Comparison of ENCODE assay signal across 27 cellular contexts in the genomic region with DNA sequence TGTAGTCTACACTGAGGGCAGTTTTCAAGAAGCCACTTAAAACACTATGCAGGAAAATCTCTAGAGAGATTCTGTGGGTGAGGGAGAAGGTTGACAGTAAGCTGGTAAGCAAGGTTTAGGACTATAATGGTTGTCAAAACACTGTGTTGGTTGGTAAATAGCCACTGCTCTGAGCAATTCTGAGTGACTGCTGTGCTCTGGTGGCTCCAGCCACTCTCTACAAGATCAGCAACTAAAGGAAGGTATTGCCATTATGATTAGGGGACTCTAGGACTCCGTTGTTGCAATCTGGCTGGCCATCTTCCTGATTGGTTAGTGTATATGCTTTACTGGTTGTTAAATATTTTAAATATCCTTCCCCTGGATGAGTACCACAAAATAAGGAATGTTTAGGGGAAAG. TPM values are rescaled to one million over a fixed set of nuclear protein-coding genes. Genes with fewer than 3 reads are reported as not detected.
DNase-seq lines count a peak whose midpoint lies in the region; ATAC-seq and TF ChIP-seq lines count a peak whose summit lies in the region.
"Had no signal": no experiment of that assay in that cellular context is flagged by ENCODE, and none has a peak within 500 bp of the region (broad histone marks: within the 10 kb centered on the region; RNA-seq: fewer than 3 reads in every experiment).

No MANE protein-coding gene starts in this region.

- no peaks in the 10 kb centered on the region for H3K79me2 ChIP-seq in SK-N-SH (ENCODE audit: insufficient read depth)

- H3K4me2 ChIP-seq in SK-N-SH: no peak overlapping the region

- CTCF ChIA-PET in SK-N-SH (lab: Yijun Ruan, JAX): interaction anchor here (0.8 to 1.0 kb wide), 3 partner anchors 13 to 132 kb away, joined by 3 read pairs; no protein-coding TSS in a partner anchor

- no peaks in the 10 kb centered on the region for H3K9me2 ChIP-seq in SK-N-SH

- no peak overlapping the region for H3K27ac ChIP-seq in SK-N-SH (ENCODE audit: low read depth in 2 of 2, low read length in 1 of 2)
- no peak overlapping the region for H3K27ac ChIP-seq in WERI-Rb-1
- no peak overlapping the region for H3K27ac ChIP-seq in gastroesophageal sphincter
- H3K27ac ChIP-seq: RWPE1, SK-N-MC, tibial artery had no signal

- no peak overlapping the region for H3K9ac ChIP-seq in SK-N-SH

- POLR2A ChIA-PET in SK-N-SH (lab: Yijun Ruan, JAX): no interaction called here

- TF ChIP-seq CTCF in SK-N-SH (IDR thresholded peaks at IDR 0.05) (no peak), WERI-Rb-1 (IDR thresholded peaks at IDR 0.05; ENCODE audit: low read depth, low read length) (0 out of 2 replicates have a peak, but pooled peaks have one; percentile 13), gastroesophageal sphincter (IDR thresholded peaks at IDR 0.05) (no peak)

- TF ChIP-seq EP300 in SK-N-SH (IDR thresholded peaks at IDR 0.05; ENCODE audit: borderline replicate concordance in 1 of 2, low read depth in 1 of 2, low read length in 1 of 2) (no peak), gastroesophageal sphincter (IDR thresholded peaks at IDR 0.05) (no peak)

- H3F3A ChIP-seq in SK-N-SH (replicated peaks; ENCODE audit: insufficient read depth): no peaks in the 10 kb centered on the region

- H3K9me3 ChIP-seq in SK-N-SH (no peaks in the 10 kb centered on the region), WERI-Rb-1 (ENCODE audit: severe bottlenecking) (no peaks in the 10 kb centered on the region), gastroesophageal sphincter (peaks cover 0 to 4% (median 0%) of the 10 kb centered on the region in 3 donors)

- no peak for TF ChIP-seq POLR2A in gastroesophageal sphincter (IDR thresholded peaks at IDR 0.05)

- ATAC-seq in SK-N-SH treated with all-trans-retinoic acid at 6 μM for 48 hours: no peak
- ATAC-seq in left lobe of liver: peak; percentile 97
- ATAC-seq in gastroesophageal sphincter: no peak
- ATAC-seq in GM21360 (IDR thresholded peaks at IDR 0.05; ENCODE audit: unreplicated experiment): no peak
- ATAC-seq in HG03520 (IDR thresholded peaks at IDR 0.05; ENCODE audit: unreplicated experiment): no peak
- ATAC-seq: T-helper 17 cell had no signal

- no peak overlapping the region for H3K4me3 ChIP-seq in SK-N-SH (ENCODE audit: low read depth in 2 of 2, low read length in 1 of 2)
- H3K4me3 ChIP-seq in WERI-Rb-1 (ENCODE audit: low read depth, low read length): no peak overlapping the region
- no peak overlapping the region for H3K4me3 ChIP-seq in gastroesophageal sphincter
- H3K4me3 ChIP-seq: lung, SK-N-MC, tibial artery had no signal

- 7% methylated on average over 1 of the region's 1 CpG for WGBS in SK-N-SH (ENCODE audit: low lambda C conversion rate)
- WGBS in gastroesophageal sphincter (ENCODE audit: low coverage in 1 of 2), 2 donors: 58% methylated on average over 1 of the region's 1 CpG; no CpG with 5 or more reads in 1 of the 2 donors

- peaks cover 0 to 2% of the 10 kb centered on the region in 2 experiments; a peak in 1 of 4 replicates for H3K4me1 ChIP-seq in SK-N-SH (ENCODE audit: control insufficient read depth in 1 of 2, insufficient read depth in 2 of 2, low read depth in 1 of 2, low read length in 1 of 2)
- H3K4me1 ChIP-seq in gastroesophageal sphincter: peaks cover 0 to 5% (median 0%) of the 10 kb centered on the region in 3 donors

- H3K27me3 ChIP-seq in SK-N-SH (ENCODE audit: insufficient read depth) (no peaks in the 10 kb centered on the region; the same call in 1 of the 2 replicates), WERI-Rb-1 (ENCODE audit: insufficient read depth, low read depth, severe bottlenecking) (no peaks in the 10 kb centered on the region), gastroesophageal sphincter (no peaks in the 10 kb centered on the region)

- no peaks in the 10 kb centered on the region for H4K20me1 ChIP-seq in SK-N-SH (ENCODE audit: insufficient read depth)

- TF ChIP-seq RAD21 in SK-N-SH (IDR thresholded peaks at IDR 0.05; ENCODE audit: low read length): peak; percentile 19; the same call in 1 of the 2 replicates

- H3K36me3 ChIP-seq in SK-N-SH (replicated peaks in 1 of 2; ENCODE audit: control insufficient read depth in 1 of 2, insufficient read depth in 2 of 2, low read length in 1 of 2): no peaks in the 10 kb centered on the region
- H3K36me3 ChIP-seq in WERI-Rb-1: no peaks in the 10 kb centered on the region
- no peaks in the 10 kb centered on the region for H3K36me3 ChIP-seq in gastroesophageal sphincter
- H3K36me3 ChIP-seq: tibial artery had no signal

- H2AFZ ChIP-seq in SK-N-SH (ENCODE audit: low read depth): no peak overlapping the region

- DNase-seq in SK-N-SH (no peak), WERI-Rb-1 (no peak), left lobe of liver (ENCODE audit: low spot score) (no peak), NOMO-1 treated with DMSO at 0.1 percent for 48 hours (lab: John Stamatoyannopoulos, UW; ENCODE audit: unreplicated experiment) (no peak)
- DNase-seq: activated CD8-positive, alpha-beta memory T cell treated with anti-CD3 and anti-CD28 coated beads for 24 hours; activated effector memory CD4-positive, alpha-beta T cell treated with anti-CD3 and anti-CD28 coated beads, Interleukin-2, amount 50 U/mL, for 16 hours; CD8-positive, alpha-beta memory T cell; dermis blood vessel endothelial cell; DMS79; GF-D8; glutamatergic neuron; NCI-H1048; NCI-H187; NCI-H2171 treated with DMSO at 0.1 percent for 48 hours; NCI-H524 treated with DMSO at 0.1 percent for 48 hours; retina; small intestine; stimulated activated CD8-positive, alpha-beta memory T cell treated with anti-CD3 and anti-CD28 coated beads, Interleukin-4, amount 100 ng/mL, for 48 hours; T-helper 17 cell; tibial artery had no signal

TF ChIP-seq in SK-N-SH, 30 proteins besides CTCF, POLR2A, EP300 and RAD21 (continues in another document):
- TF ChIP-seq TAF1 (IDR thresholded peaks at IDR 0.05; ENCODE audit: borderline replicate concordance, low read depth, low read length) (no peak), YY1 (IDR thresholded peaks at IDR 0.05; ENCODE audit: low read depth) (no peak), CHD2 (IDR thresholded peaks at IDR 0.05; ENCODE audit: low read length, partially characterized antibody) (no peak), MEF2A (IDR thresholded peaks at IDR 0.05; ENCODE audit: borderline replicate concordance, low read depth) (no peak), MXI1 (IDR thresholded peaks at IDR 0.05; ENCODE audit: low read depth, low read length) (no peak)
- TF ChIP-seq, protein P1, sequence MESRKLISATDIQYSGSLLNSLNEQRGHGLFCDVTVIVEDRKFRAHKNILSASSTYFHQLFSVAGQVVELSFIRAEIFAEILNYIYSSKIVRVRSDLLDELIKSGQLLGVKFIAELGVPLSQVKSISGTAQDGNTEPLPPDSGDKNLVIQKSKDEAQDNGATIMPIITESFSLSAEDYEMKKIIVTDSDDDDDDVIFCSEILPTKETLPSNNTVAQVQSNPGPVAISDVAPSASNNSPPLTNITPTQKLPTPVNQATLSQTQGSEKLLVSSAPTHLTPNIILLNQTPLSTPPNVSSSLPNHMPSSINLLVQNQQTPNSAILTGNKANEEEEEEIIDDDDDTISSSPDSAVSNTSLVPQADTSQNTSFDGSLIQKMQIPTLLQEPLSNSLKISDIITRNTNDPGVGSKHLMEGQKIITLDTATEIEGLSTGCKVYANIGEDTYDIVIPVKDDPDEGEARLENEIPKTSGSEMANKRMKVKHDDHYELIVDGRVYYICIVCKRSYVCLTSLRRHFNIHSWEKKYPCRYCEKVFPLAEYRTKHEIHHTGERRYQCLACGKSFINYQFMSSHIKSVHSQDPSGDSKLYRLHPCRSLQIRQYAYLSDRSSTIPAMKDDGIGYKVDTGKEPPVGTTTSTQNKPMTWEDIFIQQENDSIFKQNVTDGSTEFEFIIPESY (IDR thresholded peaks at IDR 0.05; ENCODE audit: borderline replicate concordance, low read depth): no peak

TF ChIP-seq in SK-N-SH treated with all-trans-retinoic acid at 6 μM for 48 hours, 23 proteins besides CTCF, POLR2A, EP300 and RAD21 (continues in another document):
- no peak for TF ChIP-seq TOX (CRISPR knock-in tag; IDR thresholded peaks at IDR 0.05; ENCODE audit: borderline replicate concordance)
- TF ChIP-seq CSDC2 (CRISPR knock-in tag; IDR thresholded peaks at IDR 0.05): no peak
- no peak for TF ChIP-seq SNAI2 (CRISPR knock-in tag; IDR thresholded peaks at IDR 0.05)
- TF ChIP-seq, protein P2, sequence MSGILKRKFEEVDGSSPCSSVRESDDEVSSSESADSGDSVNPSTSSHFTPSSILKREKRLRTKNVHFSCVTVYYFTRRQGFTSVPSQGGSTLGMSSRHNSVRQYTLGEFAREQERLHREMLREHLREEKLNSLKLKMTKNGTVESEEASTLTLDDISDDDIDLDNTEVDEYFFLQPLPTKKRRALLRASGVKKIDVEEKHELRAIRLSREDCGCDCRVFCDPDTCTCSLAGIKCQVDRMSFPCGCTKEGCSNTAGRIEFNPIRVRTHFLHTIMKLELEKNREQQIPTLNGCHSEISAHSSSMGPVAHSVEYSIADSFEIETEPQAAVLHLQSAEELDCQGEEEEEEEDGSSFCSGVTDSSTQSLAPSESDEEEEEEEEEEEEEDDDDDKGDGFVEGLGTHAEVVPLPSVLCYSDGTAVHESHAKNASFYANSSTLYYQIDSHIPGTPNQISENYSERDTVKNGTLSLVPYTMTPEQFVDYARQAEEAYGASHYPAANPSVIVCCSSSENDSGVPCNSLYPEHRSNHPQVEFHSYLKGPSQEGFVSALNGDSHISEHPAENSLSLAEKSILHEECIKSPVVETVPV (CRISPR knock-in tag; IDR thresholded peaks at IDR 0.05): no peak

RNA-seq across cellular contexts. Expression of a gene that starts 5.5 kb away (rescaled TPM):
- polyA plus RNA-seq in SK-N-SH (2012; rRNA removed): 1.8 and 2.5 TPM in 2 replicates
- 1.9 and 2.7 TPM in 2 replicates for polyA plus RNA-seq in SK-N-SH (2012; cell fraction: cytosol; rRNA removed)
- polyA plus RNA-seq in SK-N-SH (2012; cell fraction: nucleus; rRNA removed): 2.3 and 5.4 TPM in 2 replicates
- total RNA-seq in left lobe of liver: 3.3 TPM
- total RNA-seq in gastroesophageal sphincter: 1 to 10 TPM; 1.1 to 6.2 (median 4.0) TPM
- total RNA-seq: CD8-positive, alpha-beta memory T cell had no signal
- polyA plus RNA-seq: CD8-positive, alpha-beta memory T cell had no signal

RNA-seq across cellular contexts. Expression of a gene that starts 32.4 kb away (rescaled TPM):
- 81.3 and 82.6 TPM in 2 replicates for polyA plus RNA-seq in SK-N-SH (2012; rRNA removed)
- polyA plus RNA-seq in SK-N-SH (2012; cell fraction: cytosol; rRNA removed): 108 TPM in 2 replicates
- polyA plus RNA-seq in SK-N-SH (2012; cell fraction: nucleus; rRNA removed): 45.5 and 83.0 TPM in 2 replicates
- 104 TPM for total RNA-seq in left lobe of liver
- total RNA-seq in gastroesophageal sphincter: 100 to 1,000 TPM; 121 to 169 (median 130) TPM
